In the genomic region with DNA sequence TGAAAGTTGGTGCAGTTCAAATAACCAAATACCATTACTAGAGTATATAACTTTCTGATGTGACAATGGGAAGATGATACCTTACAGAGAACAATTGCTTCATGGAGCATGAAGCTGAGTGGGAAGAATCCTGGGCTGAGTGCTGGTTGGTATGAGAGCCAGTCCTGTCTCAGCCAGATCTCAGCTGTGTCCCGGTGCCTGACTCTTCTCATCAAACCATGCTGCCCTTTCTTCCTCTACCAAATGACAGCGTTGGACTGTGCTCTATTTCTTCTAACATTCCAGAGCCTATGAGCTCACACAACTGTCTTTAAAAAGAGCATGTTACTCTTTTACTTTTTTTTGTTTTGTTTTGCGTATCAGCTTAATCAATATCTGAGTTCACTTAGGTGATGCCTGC, we compare ENCODE assay signal across 28 cellular contexts. TPM values are rescaled to one million over a fixed set of nuclear protein-coding genes. Genes with fewer than 3 reads are reported as not detected.
"Had no signal": no experiment of that assay in that cellular context is flagged by ENCODE, and none has a peak within 500 bp of the region (broad histone marks: within the 10 kb centered on the region; RNA-seq: fewer than 3 reads in every experiment).

No MANE protein-coding gene starts in this region.

- H3K4me1 ChIP-seq: gastrocnemius medialis, neural progenitor cell, parathyroid adenoma, right lobe of liver, thyroid gland had no signal

- DNase-seq: dorsolateral prefrontal cortex; effector CD4-positive, alpha-beta T cell; gastrocnemius medialis; head of caudate nucleus; mesenchymal stem cell; mucosa of descending colon; naive thymus-derived CD4-positive, alpha-beta T cell; right lobe of liver; stimulated activated CD4-positive, alpha-beta T cell treated with anti-CD3 and anti-CD28 coated beads, Interleukin-2, amount 100 ng/mL, for 24 hours; stimulated activated CD4-positive, alpha-beta T cell treated with anti-CD3 and anti-CD28 coated beads, Interleukin-4, amount 100 ng/mL, for 24 hours; stimulated activated naive CD4-positive, alpha-beta T cell treated with Interleukin-2 at 50 U/mL for 16 hours; stomach; thyroid gland; trophoblast cell had no signal

- H3K4me3 ChIP-seq: dorsolateral prefrontal cortex, gastrocnemius medialis, mucosa of descending colon, neural progenitor cell, right lobe of liver, stomach, thyroid gland had no signal

- ATAC-seq: gastrocnemius medialis; left lobe of liver; mucosa of descending colon; naive thymus-derived CD4-positive, alpha-beta T cell; right lobe of liver; stimulated activated effector memory CD8-positive, alpha-beta T cell treated with anti-CD3 and anti-CD28 coated beads, Interleukin-12 subunit alpha, Interleukin-12 subunit beta, amount 100 ng/mL, for 72 hours had no signal

- H3K9me3 ChIP-seq: gastrocnemius medialis, mucosa of descending colon, right lobe of liver, stomach, thyroid gland had no signal

- H3K27me3 ChIP-seq: dorsolateral prefrontal cortex, gastrocnemius medialis, neural progenitor cell, right lobe of liver, stomach, thyroid gland had no signal

- H3K27ac ChIP-seq: gastrocnemius medialis, neural progenitor cell, parathyroid adenoma, right lobe of liver, stomach, thyroid gland had no signal

- H3K36me3 ChIP-seq: gastrocnemius medialis, neural progenitor cell, right lobe of liver, thyroid gland had no signal

RNA-seq across cellular contexts. Expression of gene PBOV1, which starts 27.5 kb away (rescaled TPM):
- total RNA-seq: dorsolateral prefrontal cortex; gastrocnemius medialis; glomerular endothelial cell; left lobe of liver; liver; lung microvascular endothelial cell; mesothelial cell of epicardium; mucosa of descending colon; naive thymus-derived CD4-positive, alpha-beta T cell; osteoblast; progenitor cell of endocrine pancreas; right lobe of liver; skeletal muscle tissue; stomach; subcutaneous adipose tissue; temporal lobe; thyroid gland; urinary bladder had no signal
